ENCODE assay signal across 17 cellular contexts in the genomic region with DNA sequence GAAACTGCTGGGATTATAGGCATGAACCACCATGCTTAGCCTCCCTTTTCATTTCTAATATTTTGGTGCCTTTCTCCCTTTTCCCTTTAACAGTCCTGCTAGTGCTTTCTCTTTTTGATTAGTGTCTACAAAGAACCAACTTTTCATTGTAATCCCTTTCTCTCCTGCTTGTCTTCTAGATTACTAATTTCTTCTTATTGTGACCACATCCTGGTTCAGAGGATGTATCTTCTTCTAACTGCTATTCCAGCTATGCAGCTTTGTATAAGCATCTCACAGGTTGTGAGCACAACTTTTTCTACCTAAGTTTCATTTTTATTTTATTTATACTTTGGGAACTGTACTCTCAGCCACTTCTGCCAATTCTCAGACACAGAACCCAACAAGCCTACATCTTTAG. TPM values are rescaled to one million over a fixed set of nuclear protein-coding genes. Genes with fewer than 3 reads are reported as not detected.
DNase-seq lines count a peak whose midpoint lies in the region; ATAC-seq and TF ChIP-seq lines count a peak whose summit lies in the region.
"Had no signal": no experiment of that assay in that cellular context is flagged by ENCODE, and none has a peak within 500 bp of the region (broad histone marks: within the 10 kb centered on the region; RNA-seq: fewer than 3 reads in every experiment).

No MANE protein-coding gene starts in this region.

- H3K4me1 Mint-ChIP-seq in activated CD8-positive, alpha-beta memory T cell treated with anti-CD3 and anti-CD28 coated beads, Interleukin-2, amount 10 ng/mL, durations not matched to agents 7 days and 5 days = peaks cover 32% of the 10 kb centered on the region
- peaks cover 6% of the 10 kb centered on the region for H3K4me1 Mint-ChIP-seq in CD4-positive, alpha-beta T cell (ENCODE audit: low read depth)
- H3K4me1 Mint-ChIP-seq in activated T-helper 17 cell treated with anti-CD3 and anti-CD28 coated beads, Interleukin-2, amount 50 U/mL, for 72 hours = peaks cover 5% of the 10 kb centered on the region

- H3K27ac ChIP-seq in CD4-positive, alpha-beta T cell (ENCODE audit: low read depth, low read length) = no peak overlapping the region
- H3K27ac ChIP-seq in ascending aorta = no peak overlapping the region
- no peak overlapping the region for H3K27ac ChIP-seq in caudate nucleus (ENCODE audit: low read depth, low read length)
- H3K27ac ChIP-seq: GM23248, HL-60, PC-9 had no signal

- H3F3A ChIP-seq in Loucy (ENCODE audit: low read depth) = 0 out of 2 replicates have a peak, but pooled peaks cover 2% of the 10 kb centered on the region

- H3K79me2 ChIP-seq in Loucy (ENCODE audit: insufficient read depth, low read length) = no peaks in the 10 kb centered on the region

- no peak for TF ChIP-seq CTCF in CD4-positive, alpha-beta T cell (IDR thresholded peaks at IDR 0.05)
- TF ChIP-seq CTCF in Loucy (conservative IDR thresholded peaks at IDR 0.05; ENCODE audit: low read length) (no peak), ascending aorta (IDR thresholded peaks at IDR 0.05) (no peak)

- ATAC-seq in activated CD8-positive, alpha-beta memory T cell treated with anti-CD3 and anti-CD28 coated beads, Interleukin-2, amount 10 ng/mL, durations not matched to agents 7 days and 5 days = peak; percentile 85
- no peak for ATAC-seq in CD4-positive, alpha-beta T cell (ENCODE audit: poor library complexity)
- peak; percentile 59 for ATAC-seq in activated T-helper 17 cell treated with anti-CD3 and anti-CD28 coated beads, Interleukin-2, amount 50 U/mL, for 72 hours (replicated peaks)
- ATAC-seq: K562 had no signal

- H3K36me3 Mint-ChIP-seq in activated CD8-positive, alpha-beta memory T cell treated with anti-CD3 and anti-CD28 coated beads, Interleukin-2, amount 10 ng/mL, durations not matched to agents 7 days and 5 days = peaks cover 13% of the 10 kb centered on the region
- H3K36me3 Mint-ChIP-seq in CD4-positive, alpha-beta T cell (ENCODE audit: low read depth) = peaks cover 11% of the 10 kb centered on the region
- H3K36me3 Mint-ChIP-seq in activated T-helper 17 cell treated with anti-CD3 and anti-CD28 coated beads, Interleukin-2, amount 50 U/mL, for 72 hours (ENCODE audit: low read depth) = no peaks in the 10 kb centered on the region

- H3K4me3 Mint-ChIP-seq in activated CD8-positive, alpha-beta memory T cell treated with anti-CD3 and anti-CD28 coated beads, Interleukin-2, amount 10 ng/mL, durations not matched to agents 7 days and 5 days = no peak overlapping the region
- H3K4me3 Mint-ChIP-seq in CD4-positive, alpha-beta T cell = no peak overlapping the region
- H3K4me3 Mint-ChIP-seq in activated T-helper 17 cell treated with anti-CD3 and anti-CD28 coated beads, Interleukin-2, amount 50 U/mL, for 72 hours = no peak overlapping the region

- H3K4me1 ChIP-seq in Loucy (ENCODE audit: insufficient read depth, low read length, poor library complexity, severe bottlenecking) (no peaks in the 10 kb centered on the region), ascending aorta (no peaks in the 10 kb centered on the region)

- CTCF ChIA-PET in activated CD8-positive, alpha-beta memory T cell treated with anti-CD3 and anti-CD28 coated beads, Interleukin-2, amount 10 ng/mL, durations not matched to agents 7 days and 5 days (lab: Charles Lee) = interaction anchor here (1.0 to 1.6 kb wide), 6 partner anchors 8 to 566 kb away, joined by 3 to 5 read pairs (median 4); no protein-coding TSS in a partner anchor
- CTCF ChIA-PET in CD4-positive, alpha-beta T cell (lab: Charles Lee) = no interaction called here

- H3K4me3 ChIP-seq in Loucy (ENCODE audit: low read length, poor library complexity, severe bottlenecking) (no peak overlapping the region), ascending aorta (no peak overlapping the region)
- H3K4me3 ChIP-seq: GM23248, K562, PC-9 had no signal

- H3K36me3 ChIP-seq in Loucy (ENCODE audit: insufficient read depth, low read length) (no peaks in the 10 kb centered on the region), ascending aorta (no peaks in the 10 kb centered on the region)

- peak overlapping the region; percentile 20 for H3K4me2 ChIP-seq in Loucy (ENCODE audit: low read depth, low read length, poor library complexity, severe bottlenecking)
- H3K4me2 ChIP-seq: PC-9 had no signal

- no peaks in the 10 kb centered on the region for H4K20me1 ChIP-seq in Loucy (ENCODE audit: insufficient read depth, low read length, poor library complexity, severe bottlenecking)

- no peak overlapping the region for H3K9ac ChIP-seq in Loucy (ENCODE audit: low read depth, low read length, poor library complexity, severe bottlenecking)
- H3K9ac ChIP-seq: GM23248 had no signal

- intact Hi-C loops in CD4-positive, alpha-beta T cell (cut with DNase I, micrococcal nuclease) = no loop called here
- intact Hi-C loops in ascending aorta (cut with DNase I) = no loop called here

- no peaks in the 10 kb centered on the region for H3K27me3 Mint-ChIP-seq in activated CD8-positive, alpha-beta memory T cell treated with anti-CD3 and anti-CD28 coated beads, Interleukin-2, amount 10 ng/mL, durations not matched to agents 7 days and 5 days
- H3K27me3 Mint-ChIP-seq in CD4-positive, alpha-beta T cell = no peaks in the 10 kb centered on the region
- no peaks in the 10 kb centered on the region for H3K27me3 Mint-ChIP-seq in activated T-helper 17 cell treated with anti-CD3 and anti-CD28 coated beads, Interleukin-2, amount 50 U/mL, for 72 hours

- peak overlapping the region; percentile 79 for H3K27ac Mint-ChIP-seq in activated CD8-positive, alpha-beta memory T cell treated with anti-CD3 and anti-CD28 coated beads, Interleukin-2, amount 10 ng/mL, durations not matched to agents 7 days and 5 days
- H3K27ac Mint-ChIP-seq in CD4-positive, alpha-beta T cell = peak overlapping the region; percentile 4
- H3K27ac Mint-ChIP-seq in activated T-helper 17 cell treated with anti-CD3 and anti-CD28 coated beads, Interleukin-2, amount 50 U/mL, for 72 hours = no peak overlapping the region

- no peaks in the 10 kb centered on the region for H3K27me3 ChIP-seq in CD4-positive, alpha-beta T cell (ENCODE audit: control insufficient read depth, insufficient read depth, low read length)
- no peaks in the 10 kb centered on the region for H3K27me3 ChIP-seq in Loucy (ENCODE audit: insufficient read depth, low read length, poor library complexity, severe bottlenecking)
- no peaks in the 10 kb centered on the region for H3K27me3 ChIP-seq in ascending aorta

- POLR2A ChIA-PET in CD4-positive, alpha-beta T cell (lab: Charles Lee) = interaction anchor here (0.7 kb wide), 1 partner anchor 799 kb away, joined by 3 read pairs; no protein-coding TSS in a partner anchor

- H3K9me2 ChIP-seq in Loucy (replicated peaks; ENCODE audit: low read depth, low read length) = no peaks in the 10 kb centered on the region

- H3K9me3 ChIP-seq in CD4-positive, alpha-beta T cell (ENCODE audit: control insufficient read depth, low read length) = no peaks in the 10 kb centered on the region
- H3K9me3 ChIP-seq in Loucy (ENCODE audit: insufficient read depth, low read depth, low read length) (peaks cover 5% of the 10 kb centered on the region; the same call in 1 of the 2 replicates), ascending aorta (no peaks in the 10 kb centered on the region)

- no peak for DNase-seq in activated CD8-positive, alpha-beta memory T cell treated with anti-CD3 and anti-CD28 coated beads, Interleukin-2, amount 10 ng/mL, durations not matched to agents 7 days and 5 days
- no peak for DNase-seq in activated CD8-positive, alpha-beta memory T cell treated with anti-CD3 and anti-CD28 coated beads for 24 hours
- DNase-seq in CD4-positive, alpha-beta T cell = no peak
- DNase-seq in pons (ENCODE audit: low spot score) (no peak), ascending aorta (ENCODE audit: low spot score in 2 of 2) (no peak), caudate nucleus (lab: John Stamatoyannopoulos, UW) (no peak)
- DNase-seq: C1 segment of cervical spinal cord, DMS53, GM23248, NCI-H1105, NCI-H1694 treated with DMSO at 0.1 percent for 48 hours, PC-9 had no signal

- H2AFZ ChIP-seq in Loucy (ENCODE audit: low read length) = no peak overlapping the region
- H2AFZ ChIP-seq: GM23248, PC-9 had no signal

- H3K9me3 Mint-ChIP-seq in activated CD8-positive, alpha-beta memory T cell treated with anti-CD3 and anti-CD28 coated beads, Interleukin-2, amount 10 ng/mL, durations not matched to agents 7 days and 5 days (ENCODE audit: low read depth) = peaks cover 7% of the 10 kb centered on the region
- H3K9me3 Mint-ChIP-seq in CD4-positive, alpha-beta T cell = peaks cover 5% of the 10 kb centered on the region
- no peaks in the 10 kb centered on the region for H3K9me3 Mint-ChIP-seq in activated T-helper 17 cell treated with anti-CD3 and anti-CD28 coated beads, Interleukin-2, amount 50 U/mL, for 72 hours

RNA-seq across cellular contexts. Expression of a gene that starts 14.7 kb away (rescaled TPM):
- not detected for total RNA-seq in activated CD8-positive, alpha-beta memory T cell treated with anti-CD3 and anti-CD28 coated beads, Interleukin-2, amount 10 ng/mL, durations not matched to agents 7 days and 5 days
- total RNA-seq in CD4-positive, alpha-beta T cell = not detected
- total RNA-seq in activated T-helper 17 cell treated with anti-CD3 and anti-CD28 coated beads, Interleukin-2, amount 50 U/mL, for 72 hours = under 1 TPM in 1 of 2 donors, not detected in 1; 0.21 TPM
- not detected for total RNA-seq in ascending aorta
- total RNA-seq: GM23248, MCF 10A, PC-9 had no signal
